Comparison of ENCODE assay signal across 9 cellular contexts in genomic region chr10:71216751-71217265, GRCh38. TPM values are rescaled to one million over a fixed set of nuclear protein-coding genes. Genes with fewer than 3 reads are reported as not detected.
DNase-seq lines count a peak whose midpoint lies in the region; ATAC-seq, FAIRE-seq and TF ChIP-seq lines count a peak whose summit lies in the region.
"Had no signal": no experiment of that assay in that cellular context is flagged by ENCODE, and none has a peak within 500 bp of the region (broad histone marks: within the 10 kb centered on the region; RNA-seq: fewer than 3 reads in every experiment).

No MANE protein-coding gene starts in this region.

- H3K36me3 ChIP-seq in brain microvascular endothelial cell (replicated peaks) (no peaks in the 10 kb centered on the region), HepG2 (replicated peaks in 1 of 2; ENCODE audit: control insufficient read depth in 1 of 2, insufficient read depth in 2 of 2, low read length in 2 of 2) (no peaks in the 10 kb centered on the region), tibial nerve (no peaks in the 10 kb centered on the region)

- no TSS peak for BruUV-seq in HepG2 (replicated peaks; lab: Mats Ljungman, UMichigan)

- H3K27me3 ChIP-seq in brain microvascular endothelial cell (replicated peaks) (no peaks in the 10 kb centered on the region), HepG2 (ENCODE audit: control insufficient read depth in 1 of 2, insufficient read depth in 2 of 2, low read length in 2 of 2) (peaks cover 15 to 61% of the 10 kb centered on the region in 2 experiments), tibial nerve (peaks cover 0 to 1% of the 10 kb centered on the region in 2 donors)

- ATAC-seq in activated T-cell treated with anti-CD3 and anti-CD28 coated beads, Interleukin-2, amount 50 U/mL, for 72 hours (replicated peaks in 1 of 2): no peak
- ATAC-seq in HepG2: no peak
- no peak for ATAC-seq in HG02970 (IDR thresholded peaks at IDR 0.05; ENCODE audit: low FRiP score, unreplicated experiment)

- no peak overlapping the region for H2AFZ ChIP-seq in HepG2 (ENCODE audit: low read length)

- H3K4me3 ChIP-seq in brain microvascular endothelial cell (ENCODE audit: low read depth, low read length): peak overlapping the region; percentile 58
- H3K4me3 ChIP-seq in HepG2 (replicated peaks in 1 of 3; ENCODE audit: insufficient read depth in 1 of 3, low read depth in 2 of 3, low read length in 3 of 3): peak overlapping the region in 1 of 3 experiments; percentile 4; a peak in 1 of 6 replicates
- peak overlapping the region; percentile 32 to 57 (median 50) for H3K4me3 ChIP-seq in tibial nerve

- H3K79me2 ChIP-seq in HepG2 (ENCODE audit: insufficient read depth, low read length): no peaks in the 10 kb centered on the region

- H3K4me1 Mint-ChIP-seq in activated T-cell treated with anti-CD3 and anti-CD28 coated beads, Interleukin-2, amount 50 U/mL, for 72 hours (ENCODE audit: low read depth): peaks cover 11% of the 10 kb centered on the region

- TF ChIP-seq RAD21 in HepG2 (CRISPR knock-in tag; IDR thresholded peaks at IDR 0.05): no peak

- H3K27ac Mint-ChIP-seq in activated T-cell treated with anti-CD3 and anti-CD28 coated beads, Interleukin-2, amount 50 U/mL, for 72 hours: no peak overlapping the region

- H3K9me3 Mint-ChIP-seq in activated T-cell treated with anti-CD3 and anti-CD28 coated beads, Interleukin-2, amount 50 U/mL, for 72 hours: no peaks in the 10 kb centered on the region

- peaks cover 47% of the 10 kb centered on the region for H3K27me3 Mint-ChIP-seq in activated T-cell treated with anti-CD3 and anti-CD28 coated beads, Interleukin-2, amount 50 U/mL, for 72 hours (ENCODE audit: low read depth)

- peak overlapping the region; percentile 51 to 58 for H3K4me3 Mint-ChIP-seq in activated T-cell treated with anti-CD3 and anti-CD28 coated beads, Interleukin-2, amount 50 U/mL, for 72 hours

- H3K27ac ChIP-seq in brain microvascular endothelial cell: no peak overlapping the region
- H3K27ac ChIP-seq in HepG2 (ENCODE audit: extremely low read length, insufficient read depth, low read length): no peak overlapping the region
- H3K27ac ChIP-seq in tibial nerve: peak overlapping the region in 2 of 4 donors; percentile 21 to 27
- H3K27ac ChIP-seq: KMS-11 had no signal

- peak overlapping the region; percentile 27 for H3K4me2 ChIP-seq in HepG2 (ENCODE audit: low read depth, low read length)
- H3K4me2 ChIP-seq: KMS-11 had no signal

- no peak overlapping the region for H3K9ac ChIP-seq in HepG2 (ENCODE audit: insufficient read depth, low read depth, low read length)
- H3K9ac ChIP-seq: KMS-11 had no signal

- TF ChIP-seq CTCF in brain microvascular endothelial cell (IDR thresholded peaks at IDR 0.05; ENCODE audit: low read depth, low read length, missing control alignments) (no peak), HepG2 (CRISPR knock-in tag; IDR thresholded peaks at IDR 0.05) (no peak), tibial nerve (IDR thresholded peaks at IDR 0.05) (no peak)

- H3K36me3 Mint-ChIP-seq in activated T-cell treated with anti-CD3 and anti-CD28 coated beads, Interleukin-2, amount 50 U/mL, for 72 hours (ENCODE audit: insufficient read depth in 2 of 2): no peaks in the 10 kb centered on the region

- 19% methylated on average over 8 of the region's 8 CpGs for WGBS in HepG2 (ENCODE audit: low lambda C conversion rate)
- WGBS in tibial nerve, 2 donors: 24 to 33% methylated on average over 8 of the region's 8 CpGs

- POLR2A ChIA-PET in HepG2 (lab: Yijun Ruan, JAX): no interaction called here

- intact Hi-C loops in HepG2 (cut with micrococcal nuclease; ENCODE audit: unreplicated experiment): loop anchor here (10.0 kb wide), 1 partner anchor 292 kb away; no protein-coding TSS in a partner anchor

- in situ Hi-C loops in brain microvascular endothelial cell (cut with HindIII; ENCODE audit: low pct_ligation_motif_present, low sequenced_read_pairs) (no loop called here), HepG2 (cut with HindIII; ENCODE audit: extremely low pct_ligation_motif_present, low pct_unique_long_range_greater_than_20kb) (no loop called here)

- no peaks in the 10 kb centered on the region for H3K9me3 ChIP-seq in HepG2 (ENCODE audit: low read length)
- H3K9me3 ChIP-seq in tibial nerve: no peaks in the 10 kb centered on the region

- no peak for TF ChIP-seq EP300 in HepG2 (IDR thresholded peaks at IDR 0.05; ENCODE audit: low read depth in 2 of 2, low read length in 2 of 2)
- no peak for TF ChIP-seq EP300 in HepG2 (CRISPR knock-in tag; IDR thresholded peaks at IDR 0.05; ENCODE audit: borderline replicate concordance)
- TF ChIP-seq EP300 in tibial nerve (IDR thresholded peaks at IDR 0.05): no peak

- DNase-seq in activated T-cell treated with anti-CD3 and anti-CD28 coated beads, Interleukin-2, amount 50 U/mL, for 72 hours: no peak
- DNase-seq in activated T-cell treated with anti-CD3 and anti-CD28 coated beads for 4 hours: no peak
- no peak for DNase-seq in brain microvascular endothelial cell
- no peak for DNase-seq in HepG2 (ENCODE audit: low spot score)
- no peak for DNase-seq in tibial nerve (ENCODE audit: low spot score in 2 of 2)
- DNase-seq in NCI-H1436 (lab: John Stamatoyannopoulos, UW): no peak
- DNase-seq in NCI-H524 treated with DMSO at 0.1 percent for 48 hours (lab: John Stamatoyannopoulos, UW): no peak

- TF ChIP-seq POLR2A in HepG2 (IDR thresholded peaks at IDR 0.05; ENCODE audit: insufficient read depth in 1 of 2, low read depth in 2 of 2, low read length in 2 of 2): no peak
- TF ChIP-seq POLR2A in tibial nerve (IDR thresholded peaks at IDR 0.05): no peak

- no peak for FAIRE-seq in HepG2 (lab: Jason Lieb, UNC)

- no peaks in the 10 kb centered on the region for H4K20me1 ChIP-seq in HepG2 (ENCODE audit: insufficient read depth, low read length)

- H3K4me1 ChIP-seq in HepG2 (ENCODE audit: insufficient read depth, low read length): peaks cover 20% of the 10 kb centered on the region
- H3K4me1 ChIP-seq in tibial nerve: peaks cover 0 to 42% (median 17%) of the 10 kb centered on the region in 4 donors

- CTCF ChIA-PET in HepG2 (lab: Yijun Ruan, JAX; ENCODE audit: low intra/inter-chr PET ratio, low total read pairs): no interaction called here

TF ChIP-seq in HepG2, 621 proteins besides CTCF, POLR2A, EP300 and RAD21 (continues in another document):
- TF ChIP-seq ZBTB14 (CRISPR knock-in tag; IDR thresholded peaks at IDR 0.05): no peak
- TF ChIP-seq SMYD3 (CRISPR knock-in tag; IDR thresholded peaks at IDR 0.05): no peak
- TF ChIP-seq ZNF607 (CRISPR knock-in tag; IDR thresholded peaks at IDR 0.05; ENCODE audit: borderline replicate concordance): no peak
- TF ChIP-seq NCOA2 (CRISPR knock-in tag; IDR thresholded peaks at IDR 0.05): no peak
- TF ChIP-seq ZNF781 (CRISPR knock-in tag; IDR thresholded peaks at IDR 0.05; ENCODE audit: borderline replicate concordance, not compliant biosample characterization): no peak
- no peak for TF ChIP-seq MTF2 (CRISPR knock-in tag; IDR thresholded peaks at IDR 0.05; ENCODE audit: borderline replicate concordance)

RNA-seq across cellular contexts. Expression of gene UNC5B, which starts 4.4 kb away (rescaled TPM):
- total RNA-seq in activated T-cell treated with anti-CD3 and anti-CD28 coated beads, Interleukin-2, amount 50 U/mL, for 72 hours: under 1 TPM; 0.05 to 0.12 TPM
- 0.07 TPM in 1 of 2 replicates, not detected in the other for total RNA-seq in HepG2 (2016; rRNA removed; fragmentation: Illumina TruSeq; extraction: Trizol)
- total RNA-seq in HepG2 (2016; cell fraction: cytosol; rRNA removed; fragmentation: Illumina TruSeq; extraction: Trizol; ENCODE audit: low read depth): not detected in 2 replicates
- total RNA-seq in HepG2 (2016; cell fraction: insoluble cytoplasmic fraction; rRNA removed; fragmentation: Illumina TruSeq; extraction: Trizol): 0.04 TPM in 1 of 2 replicates, not detected in the other
- not detected in 2 replicates for total RNA-seq in HepG2 (2016; cell fraction: membrane; rRNA removed; fragmentation: Illumina TruSeq; extraction: Trizol)
- total RNA-seq in HepG2 (2016; cell fraction: nucleus; rRNA removed; fragmentation: Illumina TruSeq; extraction: Trizol): 0.06 TPM in 2 replicates
- polyA plus RNA-seq in HepG2 (2011; rRNA removed): 0.07 and 0.13 TPM in 2 replicates
- 0.05 and 0.08 TPM in 2 replicates for polyA plus RNA-seq in HepG2 (2011; cell fraction: cytosol; rRNA removed)
- 0.21 and 0.24 TPM in 2 replicates for polyA plus RNA-seq in HepG2 (2011; cell fraction: nucleus; rRNA removed)
- polyA plus RNA-seq in HepG2 (2012): 0.13 and 0.21 TPM in 2 replicates
- not detected in 2 replicates for polyA plus RNA-seq in HepG2 (2016; cell fraction: cytosol; fragmentation: Illumina TruSeq; extraction: Trizol; ENCODE audit: low read depth)
- polyA plus RNA-seq in HepG2 (2016; cell fraction: insoluble cytoplasmic fraction; fragmentation: Illumina TruSeq; extraction: Trizol; ENCODE audit: low read depth): 0.04 TPM in 1 of 2 replicates, not detected in the other
- polyA plus RNA-seq in HepG2 (2016; cell fraction: membrane; fragmentation: Illumina TruSeq; extraction: Trizol; ENCODE audit: low read depth): 0.02 TPM in 1 of 2 replicates, not detected in the other
- polyA plus RNA-seq in HepG2 (2016; cell fraction: nucleus; fragmentation: Illumina TruSeq; extraction: Trizol; ENCODE audit: insufficient read depth, low read depth): 0.07 and 0.16 TPM in 2 replicates
- polyA minus RNA-seq in HepG2 (2011; rRNA and poly(A)+ RNA removed; ENCODE audit: low replicate concordance): 0.38 and 7.2 TPM in 2 replicates
- 0.10 TPM in 1 of 2 replicates, not detected in the other for polyA minus RNA-seq in HepG2 (2011; cell fraction: cytosol; rRNA and poly(A)+ RNA removed)
- polyA minus RNA-seq in HepG2 (2011; cell fraction: nucleus; rRNA and poly(A)+ RNA removed): 0.12 and 0.13 TPM in 2 replicates
- 1 to 10 TPM; 3.3 to 7.0 (median 5.9) TPM for total RNA-seq in tibial nerve
